In the genomic region with DNA sequence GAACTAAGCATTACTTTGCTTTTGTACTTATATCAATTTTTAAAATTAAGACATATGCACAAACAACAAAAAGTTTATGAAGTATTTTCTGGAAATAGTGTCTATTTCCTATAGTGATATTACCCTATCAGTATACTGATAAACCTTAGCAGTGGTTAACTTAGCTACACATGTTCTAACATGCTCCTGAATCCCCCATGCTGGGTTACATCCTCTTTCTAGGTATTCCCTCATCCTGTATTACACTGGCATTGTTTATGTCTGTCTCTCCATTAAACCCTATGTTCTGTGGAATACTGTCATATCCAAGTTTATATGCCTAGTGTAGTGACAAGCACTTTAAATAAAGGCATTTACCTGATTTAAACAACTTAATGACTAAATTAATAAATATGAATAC, we compare ENCODE assay signal across 17 cellular contexts. TPM values are rescaled to one million over a fixed set of nuclear protein-coding genes. Genes with fewer than 3 reads are reported as not detected.
DNase-seq lines count a peak whose midpoint lies in the region; ATAC-seq, FAIRE-seq and TF ChIP-seq lines count a peak whose summit lies in the region.
"Had no signal": no experiment of that assay in that cellular context is flagged by ENCODE, and none has a peak within 500 bp of the region (broad histone marks: within the 10 kb centered on the region; RNA-seq: fewer than 3 reads in every experiment).

No MANE protein-coding gene starts in this region.

- H3K27ac ChIP-seq in A549 (no peak overlapping the region), HEK293 (ENCODE audit: extremely low read depth, low read depth, low read length) (no peak overlapping the region), brain microvascular endothelial cell (no peak overlapping the region)
- H3K27ac ChIP-seq: BLaER1, SJSA1 had no signal

- H3K36me3 ChIP-seq in HEK293 (ENCODE audit: control insufficient read depth in 2 of 2, insufficient read depth in 1 of 2, low read length in 2 of 2): peaks cover 0 to 4% of the 10 kb centered on the region in 2 experiments; a peak in 1 of 3 replicates
- H3K36me3 ChIP-seq in brain microvascular endothelial cell (replicated peaks): no peaks in the 10 kb centered on the region

- no peaks in the 10 kb centered on the region for H3K9me3 ChIP-seq in A549
- no peaks in the 10 kb centered on the region for H3K9me3 ChIP-seq in HEK293 (ENCODE audit: control insufficient read depth, insufficient read depth, low read depth, low read length)
- H3K9me3 ChIP-seq: BLaER1 had no signal

- FAIRE-seq in A549 (lab: Jason Lieb, UNC): no peak
- FAIRE-seq: D721Med, GM18507, HepG2 had no signal

- TF ChIP-seq POLR2A in A549 (IDR thresholded peaks at IDR 0.05; ENCODE audit: low read length): no peak

- no peaks in the 10 kb centered on the region for H3K27me3 ChIP-seq in brain microvascular endothelial cell (replicated peaks)
- H3K27me3 ChIP-seq: BLaER1, SJSA1 had no signal

- no peak for TF ChIP-seq EP300 in A549 (IDR thresholded peaks at IDR 0.05)

- TF ChIP-seq CTCF in A549 (IDR thresholded peaks at IDR 0.05): no peak
- TF ChIP-seq CTCF in HEK293 (tag by site-specific recombination; IDR thresholded peaks at IDR 0.05): no peak
- TF ChIP-seq CTCF in epithelial cell of esophagus (IDR thresholded peaks at IDR 0.05; ENCODE audit: insufficient read depth, low read depth, low read length, missing control alignments): no peak
- TF ChIP-seq CTCF in brain microvascular endothelial cell (IDR thresholded peaks at IDR 0.05; ENCODE audit: low read depth, low read length, missing control alignments): no peak

- H3K4me1 ChIP-seq in A549 (peaks cover 25% of the 10 kb centered on the region; the same call in 1 of the 3 replicates), HEK293 (ENCODE audit: control insufficient read depth, insufficient read depth, low read length) (0 out of 2 replicates have a peak, but pooled peaks cover 2% of the 10 kb centered on the region)

- peak overlapping the region; percentile 93; the same call in 1 of the 3 replicates for H3K4me2 ChIP-seq in A549

- ATAC-seq in A549: no peak
- ATAC-seq: HepG2 had no signal

- TF ChIP-seq RAD21 in A549 (conservative IDR thresholded peaks at IDR 0.05 in 1 of 2, IDR thresholded peaks at IDR 0.05 in 1 of 2): no peak

- no peak overlapping the region for H3K4me3 ChIP-seq in A549
- H3K4me3 ChIP-seq in HEK293 (ENCODE audit: low read depth, low read length): no peak overlapping the region
- H3K4me3 ChIP-seq in epithelial cell of esophagus (ENCODE audit: low read length): no peak overlapping the region
- no peak overlapping the region for H3K4me3 ChIP-seq in brain microvascular endothelial cell (ENCODE audit: low read depth, low read length)

- DNase-seq in A549 (ENCODE audit: low read depth in 1 of 2, low spot score in 1 of 2) (no peak), NCI-H748 treated with DMSO at 0.1 percent for 48 hours (lab: John Stamatoyannopoulos, UW) (peak; percentile 31), epithelial cell of esophagus (ENCODE audit: low read depth) (peak; percentile 35), brain microvascular endothelial cell (no peak)
- no peak for DNase-seq in stimulated activated CD4-positive, alpha-beta T cell treated with anti-CD3 and anti-CD28 coated beads, Interleukin-2, amount 100 ng/mL, for 24 hours
- no peak for DNase-seq in activated CD4-positive, alpha-beta T cell treated with anti-CD3 and anti-CD28 coated beads for 1 hour
- DNase-seq: KBM-7, MV-4-11, NCI-H187 treated with DMSO at 0.1 percent for 48 hours, NCI-H226, NCI-H526 treated with DMSO at 0.1 percent for 48 hours had no signal

- in situ Hi-C loops in brain microvascular endothelial cell (cut with HindIII; ENCODE audit: low pct_ligation_motif_present, low sequenced_read_pairs): no loop called here

- CTCF ChIA-PET in A549 (lab: Yijun Ruan, JAX): interaction anchor here (1.2 to 1.8 kb wide), 2 partner anchors 11 to 180 kb away, joined by 5 to 6 read pairs; no protein-coding TSS in a partner anchor
- CTCF ChIA-PET in HEK293 (lab: Yijun Ruan, JAX): interaction anchor here (0.5 to 1.5 kb wide), 3 partner anchors 27 to 1976 kb away, joined by 3 to 4 read pairs (median 3); no protein-coding TSS in a partner anchor

- POLR2A ChIA-PET in A549 (lab: Yijun Ruan, JAX): no interaction called here
- POLR2A ChIA-PET in HEK293 (lab: Yijun Ruan, JAX): interaction anchor here (1.2 kb wide), 1 partner anchor 204 kb away, joined by 4 read pairs; a partner anchor contains a TSS

TF ChIP-seq in A549, 52 proteins besides CTCF, POLR2A, EP300 and RAD21 (continues in another document):
- no peak for TF ChIP-seq NR3C1 (IDR thresholded peaks at IDR 0.05)
- TF ChIP-seq TP53 (CRISPR knock-in tag; IDR thresholded peaks at IDR 0.05): no peak
- TF ChIP-seq, protein P1, sequence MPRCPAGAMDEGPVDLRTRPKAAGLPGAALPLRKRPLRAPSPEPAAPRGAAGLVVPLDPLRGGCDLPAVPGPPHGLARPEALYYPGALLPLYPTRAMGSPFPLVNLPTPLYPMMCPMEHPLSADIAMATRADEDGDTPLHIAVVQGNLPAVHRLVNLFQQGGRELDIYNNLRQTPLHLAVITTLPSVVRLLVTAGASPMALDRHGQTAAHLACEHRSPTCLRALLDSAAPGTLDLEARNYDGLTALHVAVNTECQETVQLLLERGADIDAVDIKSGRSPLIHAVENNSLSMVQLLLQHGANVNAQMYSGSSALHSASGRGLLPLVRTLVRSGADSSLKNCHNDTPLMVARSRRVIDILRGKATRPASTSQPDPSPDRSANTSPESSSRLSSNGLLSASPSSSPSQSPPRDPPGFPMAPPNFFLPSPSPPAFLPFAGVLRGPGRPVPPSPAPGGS (IDR thresholded peaks at IDR 0.05): no peak
- no peak for TF ChIP-seq JUNB (IDR thresholded peaks at IDR 0.05)
- no peak for TF ChIP-seq HOXB13 (CRISPR knock-in tag; IDR thresholded peaks at IDR 0.05; ENCODE audit: low read depth)
- no peak for TF ChIP-seq MAZ (IDR thresholded peaks at IDR 0.05; ENCODE audit: borderline replicate concordance, low read depth, low read length)
- TF ChIP-seq EHF (CRISPR knock-in tag; IDR thresholded peaks at IDR 0.05): no peak
- TF ChIP-seq KDM1A (IDR thresholded peaks at IDR 0.05; ENCODE audit: low read depth): no peak
- no peak for TF ChIP-seq FOSL2 (IDR thresholded peaks at IDR 0.05)
- TF ChIP-seq FOSL2 (CRISPR knock-in tag; IDR thresholded peaks at IDR 0.05): no peak
- TF ChIP-seq, protein P2, sequence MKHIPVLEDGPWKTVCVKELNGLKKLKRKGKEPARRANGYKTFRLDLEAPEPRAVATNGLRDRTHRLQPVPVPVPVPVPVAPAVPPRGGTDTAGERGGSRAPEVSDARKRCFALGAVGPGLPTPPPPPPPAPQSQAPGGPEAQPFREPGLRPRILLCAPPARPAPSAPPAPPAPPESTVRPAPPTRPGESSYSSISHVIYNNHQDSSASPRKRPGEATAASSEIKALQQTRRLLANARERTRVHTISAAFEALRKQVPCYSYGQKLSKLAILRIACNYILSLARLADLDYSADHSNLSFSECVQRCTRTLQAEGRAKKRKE (CRISPR knock-in tag; IDR thresholded peaks at IDR 0.05; ENCODE audit: low read depth): no peak
- no peak for TF ChIP-seq RCOR1 (IDR thresholded peaks at IDR 0.05; ENCODE audit: low read depth, low read length)
- no peak for TF ChIP-seq CEBPB (IDR thresholded peaks at IDR 0.05)

TF ChIP-seq in HEK293, 187 proteins besides CTCF, POLR2A, EP300 and RAD21:
- TF ChIP-seq, protein P3, sequence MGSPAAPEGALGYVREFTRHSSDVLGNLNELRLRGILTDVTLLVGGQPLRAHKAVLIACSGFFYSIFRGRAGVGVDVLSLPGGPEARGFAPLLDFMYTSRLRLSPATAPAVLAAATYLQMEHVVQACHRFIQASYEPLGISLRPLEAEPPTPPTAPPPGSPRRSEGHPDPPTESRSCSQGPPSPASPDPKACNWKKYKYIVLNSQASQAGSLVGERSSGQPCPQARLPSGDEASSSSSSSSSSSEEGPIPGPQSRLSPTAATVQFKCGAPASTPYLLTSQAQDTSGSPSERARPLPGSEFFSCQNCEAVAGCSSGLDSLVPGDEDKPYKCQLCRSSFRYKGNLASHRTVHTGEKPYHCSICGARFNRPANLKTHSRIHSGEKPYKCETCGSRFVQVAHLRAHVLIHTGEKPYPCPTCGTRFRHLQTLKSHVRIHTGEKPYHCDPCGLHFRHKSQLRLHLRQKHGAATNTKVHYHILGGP (tag by site-specific recombination; IDR thresholded peaks at IDR 0.05): peak; percentile 93
- no peak for TF ChIP-seq SP7 (tag by site-specific recombination; IDR thresholded peaks at IDR 0.05)

RNA-seq across cellular contexts. Expression of a gene that starts 1.8 kb away (rescaled TPM):
- polyA plus RNA-seq in A549 (2011; rRNA removed) (111 and 119 TPM in 2 replicates), A549 (2017; fragmentation: RNase III; extraction: RNeasy Plus Mini Kit Qiagen cat#74134 plus additional on column Dnase treatment) (41.8 to 44.3 TPM (median 42.2 TPM) in 3 replicates)
- 33.2 and 34.9 TPM in 2 replicates for polyA plus RNA-seq in A549 (2012; cell fraction: cytosol; rRNA removed)
- 16.0 and 18.1 TPM in 2 replicates for polyA plus RNA-seq in A549 (2012; cell fraction: nucleus; rRNA removed)
- 50.3 and 51.3 TPM in 2 replicates for polyA minus RNA-seq in A549 (2011; rRNA and poly(A)+ RNA removed)

Comparison
In these comparisons a context has a peak if more than half of its experiments do, and no peak if none do; other contexts are left out.
1. DNase-seq: peak in NCI-H748 treated with DMSO at 0.1 percent for 48 hours (single experiment) and epithelial cell of esophagus (single experiment); none in A549 (0 of 2), stimulated activated CD4-positive, alpha-beta T cell treated with anti-CD3 and anti-CD28 coated beads, Interleukin-2, amount 100 ng/mL, for 24 hours (0 of 2), activated CD4-positive, alpha-beta T cell treated with anti-CD3 and anti-CD28 coated beads for 1 hour (single experiment) and brain microvascular endothelial cell (single experiment).